ENCODE assay signal across 8 cellular contexts in genomic region chr10:84665883-84666463, GRCh38.
DNase-seq lines count a peak whose midpoint lies in the region; ATAC-seq and TF ChIP-seq lines count a peak whose summit lies in the region.

No MANE protein-coding gene starts in this region.

- H3K4me3 ChIP-seq in Loucy (ENCODE audit: low read length, poor library complexity, severe bottlenecking) (no peak overlapping the region), transverse colon (no peak overlapping the region)

- no peaks in the 10 kb centered on the region for H3K36me3 ChIP-seq in Loucy (ENCODE audit: insufficient read depth, low read length)
- no peaks in the 10 kb centered on the region for H3K36me3 ChIP-seq in transverse colon

- no peaks in the 10 kb centered on the region for H3K9me2 ChIP-seq in Loucy (replicated peaks; ENCODE audit: low read depth, low read length)

- no peaks in the 10 kb centered on the region for H3K4me1 Mint-ChIP-seq in effector memory CD8-positive, alpha-beta T cell (ENCODE audit: low read depth in 2 of 2)

- ATAC-seq in GM21390 (IDR thresholded peaks at IDR 0.05; ENCODE audit: unreplicated experiment) (peak; percentile 85), HG03571 (IDR thresholded peaks at IDR 0.05; ENCODE audit: unreplicated experiment) (no peak)
- ATAC-seq in effector memory CD8-positive, alpha-beta T cell (replicated peaks): no peak

- H3K27me3 ChIP-seq in Loucy (ENCODE audit: insufficient read depth, low read length, poor library complexity, severe bottlenecking) (no peaks in the 10 kb centered on the region), transverse colon (no peaks in the 10 kb centered on the region)

- TF ChIP-seq CTCF in Loucy (conservative IDR thresholded peaks at IDR 0.05; ENCODE audit: low read length) (peak; percentile 80), transverse colon (IDR thresholded peaks at IDR 0.05) (peak in 3 of 5 experiments; percentile 32 to 43 (median 39))

- no peak overlapping the region for H3K4me2 ChIP-seq in Loucy (ENCODE audit: low read depth, low read length, poor library complexity, severe bottlenecking)

- no peaks in the 10 kb centered on the region for H3K36me3 Mint-ChIP-seq in effector memory CD8-positive, alpha-beta T cell (ENCODE audit: insufficient read depth)

- intact Hi-C loops in transverse colon (cut with DNase I; ENCODE audit: low total_unique reads): no loop called here

- H3K9me3 Mint-ChIP-seq in effector memory CD8-positive, alpha-beta T cell: no peaks in the 10 kb centered on the region

- TF ChIP-seq POLR2A in transverse colon (IDR thresholded peaks at IDR 0.05): no peak

- no peaks in the 10 kb centered on the region for H3K79me2 ChIP-seq in Loucy (ENCODE audit: insufficient read depth, low read length)

- no peak overlapping the region for H3K27ac ChIP-seq in transverse colon

- no peak overlapping the region for H3K27ac Mint-ChIP-seq in effector memory CD8-positive, alpha-beta T cell

- in situ Hi-C loops in transverse colon (cut with MboI; ENCODE audit: low pct_ligation_motif_present in 1 of 4, low pct_unique_long_range_greater_than_20kb in 1 of 4, low sequenced_read_pairs in 3 of 4): no loop called here

- no peaks in the 10 kb centered on the region for H4K20me1 ChIP-seq in Loucy (ENCODE audit: insufficient read depth, low read length, poor library complexity, severe bottlenecking)

- H3K4me3 Mint-ChIP-seq in effector memory CD8-positive, alpha-beta T cell: no peak overlapping the region

- no peak overlapping the region for H3K9ac ChIP-seq in Loucy (ENCODE audit: low read depth, low read length, poor library complexity, severe bottlenecking)

- H3K4me1 ChIP-seq in Loucy (ENCODE audit: insufficient read depth, low read length, poor library complexity, severe bottlenecking) (no peaks in the 10 kb centered on the region), transverse colon (no peaks in the 10 kb centered on the region)

- no peaks in the 10 kb centered on the region for H3F3A ChIP-seq in Loucy (ENCODE audit: low read depth)

- H3K27me3 Mint-ChIP-seq in effector memory CD8-positive, alpha-beta T cell: no peaks in the 10 kb centered on the region

- H3K9me3 ChIP-seq in Loucy (ENCODE audit: insufficient read depth, low read depth, low read length) (no peaks in the 10 kb centered on the region), transverse colon (no peaks in the 10 kb centered on the region)

- 49 to 79% methylated on average over 4 to 9 of the region's 9 CpGs for WGBS in transverse colon (ENCODE audit: low coverage in 1 of 2), 2 donors

- no peak overlapping the region for H2AFZ ChIP-seq in Loucy (ENCODE audit: low read length)

- TF ChIP-seq EP300 in transverse colon (IDR thresholded peaks at IDR 0.05; ENCODE audit: low read depth): no peak

- DNase-seq in EL: peak; percentile 8
- DNase-seq in cerebellar cortex (ENCODE audit: low spot score): peak; percentile 23
- peak; percentile 11 for DNase-seq in transverse colon
- DNase-seq in medulla oblongata (ENCODE audit: extremely low spot score): no peak
- DNase-seq in effector memory CD8-positive, alpha-beta T cell: no peak

Comparison
In these comparisons a context has a peak if more than half of its experiments do, and no peak if none do; other contexts are left out.
1. DNase-seq: peak in EL (single experiment), cerebellar cortex (single experiment) and transverse colon (single experiment); none in medulla oblongata (single experiment) and effector memory CD8-positive, alpha-beta T cell (0 of 3).